ENCODE assay signal across 8 cellular contexts in the genomic region with DNA sequence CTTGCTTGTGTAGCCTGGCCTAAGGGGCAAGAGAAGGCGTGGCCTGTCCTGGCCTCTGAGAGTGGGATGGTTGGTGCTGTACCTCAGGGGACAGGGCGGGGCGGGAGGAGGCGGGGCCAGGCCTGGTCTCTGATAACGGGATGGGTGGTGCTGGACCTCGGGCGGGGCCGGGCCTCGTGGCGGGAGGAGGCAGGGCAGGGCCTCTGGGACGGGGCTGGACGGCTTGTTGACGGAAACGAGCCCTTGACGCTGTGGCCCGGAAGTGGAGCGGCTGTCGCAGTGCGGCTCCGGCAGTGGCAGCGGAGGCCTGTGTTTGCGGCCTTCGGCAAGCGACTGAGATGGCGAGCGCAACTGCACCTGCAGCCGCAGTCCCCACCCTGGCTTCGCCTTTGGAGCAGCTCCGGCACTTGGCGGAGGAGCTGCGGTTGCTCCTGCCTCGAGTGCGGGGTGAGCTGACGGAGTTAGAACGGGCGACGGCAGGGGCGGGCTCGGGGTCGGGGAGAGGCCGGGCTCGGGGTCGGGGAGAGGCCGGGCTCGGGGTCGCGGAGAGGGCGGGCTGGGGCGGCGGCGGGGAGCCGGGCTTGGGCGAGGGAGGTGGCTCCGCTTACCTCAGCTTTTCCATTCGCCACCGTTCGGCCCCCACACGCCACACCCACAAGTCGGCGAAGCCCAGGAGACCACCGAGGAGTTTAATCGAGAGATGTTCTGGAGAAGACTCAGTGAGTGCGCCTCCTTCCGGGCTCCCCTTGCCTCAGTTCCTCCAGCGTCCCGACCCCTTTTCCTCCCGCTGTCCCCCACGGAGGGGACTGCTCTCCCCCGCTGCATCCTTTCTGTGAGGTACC. TPM values are rescaled to one million over a fixed set of nuclear protein-coding genes. Genes with fewer than 3 reads are reported as not detected.
A peak's percentile ranks its signal among the peaks of the same experiment; 100 is the strongest.
DNase-seq lines count a peak whose midpoint lies in the region; ATAC-seq, FAIRE-seq and TF ChIP-seq lines count a peak whose summit lies in the region.

A gene with protein sequence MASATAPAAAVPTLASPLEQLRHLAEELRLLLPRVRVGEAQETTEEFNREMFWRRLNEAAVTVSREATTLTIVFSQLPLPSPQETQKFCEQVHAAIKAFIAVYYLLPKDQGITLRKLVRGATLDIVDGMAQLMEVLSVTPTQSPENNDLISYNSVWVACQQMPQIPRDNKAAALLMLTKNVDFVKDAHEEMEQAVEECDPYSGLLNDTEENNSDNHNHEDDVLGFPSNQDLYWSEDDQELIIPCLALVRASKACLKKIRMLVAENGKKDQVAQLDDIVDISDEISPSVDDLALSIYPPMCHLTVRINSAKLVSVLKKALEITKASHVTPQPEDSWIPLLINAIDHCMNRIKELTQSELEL (plus strand): TSS at position 243 of the 842 bp plus-strand sequence. CDS start 96 bp downstream, at position 339.

- dilution Hi-C loops in keratinocyte (cut with MboI; ENCODE audit: extremely low pct_ligation_motif_present, low sequenced_read_pairs): no loop called here

- peaks cover 2% of the 10 kb centered on the region for H3K79me2 ChIP-seq in keratinocyte (ENCODE audit: control insufficient read depth, insufficient read depth, low read length)

- peak within 1 kb of the TSS; percentile 73 for H3K9ac ChIP-seq in keratinocyte (ENCODE audit: control insufficient read depth, extremely low read depth, insufficient read depth, low read length)

- no peaks in the 10 kb centered on the region for H3K9me1 ChIP-seq in keratinocyte (ENCODE audit: control insufficient read depth, extremely low read depth, insufficient read depth, low read length)

- no peaks in the 10 kb centered on the region for H4K20me1 ChIP-seq in keratinocyte (ENCODE audit: control insufficient read depth, extremely low read depth, insufficient read depth, low read length)

- ATAC-seq in GM18907 (IDR thresholded peaks at IDR 0.05; ENCODE audit: unreplicated experiment) (peak; percentile 90), HG03139 (IDR thresholded peaks at IDR 0.05; ENCODE audit: unreplicated experiment) (peak; percentile 94)

- TF ChIP-seq CTCF in keratinocyte (optimal IDR thresholded peaks at IDR 0.05 in 1 of 3, IDR thresholded peaks at IDR 0.05 in 1 of 3, conservative IDR thresholded peaks at IDR 0.05 in 1 of 3; ENCODE audit: extremely low read depth in 1 of 3, insufficient read depth in 2 of 3, low read length in 3 of 3): peak; percentile 38 to 58 (median 56)

- H3K27ac ChIP-seq in keratinocyte (ENCODE audit: control insufficient read depth, insufficient read depth, low read length): peak within 1 kb of the TSS; percentile 29

- no peaks in the 10 kb centered on the region for H3K27me3 ChIP-seq in keratinocyte (ENCODE audit: control insufficient read depth, extremely low read depth, insufficient read depth, low read length)

- peak within 1 kb of the TSS; percentile 96 for H3K4me2 ChIP-seq in keratinocyte (ENCODE audit: control insufficient read depth, extremely low read depth, insufficient read depth, low read depth, low read length)

- peak within 1 kb of the TSS; percentile 54 to 82 (median 74) for H3K4me3 ChIP-seq in keratinocyte (ENCODE audit: control insufficient read depth in 2 of 3, extremely low read depth in 1 of 3, insufficient read depth in 2 of 3, low read depth in 1 of 3, low read length in 3 of 3)

- peaks cover 5 to 9% of the 10 kb centered on the region in 2 experiments for H3K36me3 ChIP-seq in keratinocyte (ENCODE audit: control insufficient read depth in 2 of 2, extremely low read depth in 1 of 2, insufficient read depth in 2 of 2, low read length in 2 of 2)

- FAIRE-seq in keratinocyte (lab: Jason Lieb, UNC): peak; percentile 60

- H3K4me1 ChIP-seq in keratinocyte (ENCODE audit: control insufficient read depth, extremely low read depth, insufficient read depth, low read length): peaks cover 9% of the 10 kb centered on the region

- DNase-seq in AML-193 (lab: John Stamatoyannopoulos, UW): peak; percentile 85
- DNase-seq in NCI-H510A (lab: John Stamatoyannopoulos, UW): peak; percentile 83
- DNase-seq in activated CD4-positive, CD25-positive, alpha-beta regulatory T cell treated with anti-CD3 and anti-CD28 coated beads, Interleukin-2, amount 50 U/mL, for 72 hours: peak; percentile 95
- peak; percentile 77 to 90 for DNase-seq in cerebellar nuclear complex (lab: John Stamatoyannopoulos, UW)
- peak; percentile 50 for DNase-seq in keratinocyte (ENCODE audit: low read depth, low spot score)
- DNase-seq in stimulated activated CD4-positive, alpha-beta T cell treated with anti-CD3 and anti-CD28 coated beads, Interleukin-15, amount 100 ng/mL, for 24 hours: peak; percentile 97

- peak within 1 kb of the TSS; percentile 88 for H2AFZ ChIP-seq in keratinocyte (ENCODE audit: control insufficient read depth, low read length)

- no peaks in the 10 kb centered on the region for H3K9me3 ChIP-seq in keratinocyte (ENCODE audit: control insufficient read depth, low read depth, low read length)

RNA-seq across cellular contexts. Expression of the gene that starts here (rescaled TPM):
- 42.8 to 53.5 TPM (median 46.1 TPM) in 3 replicates for polyA plus RNA-seq in keratinocyte
- 39.2 TPM for polyA plus RNA-seq in keratinocyte (2011; ENCODE audit: low read depth)
- polyA plus RNA-seq in keratinocyte (2011; cell fraction: cytosol; rRNA removed): 44.1 and 78.0 TPM in 2 replicates
- 49.2 and 57.5 TPM in 2 replicates for polyA plus RNA-seq in keratinocyte (2011; cell fraction: nucleus; rRNA removed)
- polyA plus RNA-seq in keratinocyte (2012; ENCODE audit: low replicate concordance): 31.1 and 47.2 TPM in 2 replicates
- 9.8 to 25.8 TPM (median 15.9 TPM) in 3 replicates for polyA minus RNA-seq in keratinocyte
- polyA minus RNA-seq in keratinocyte (2011; cell fraction: cytosol; rRNA and poly(A)+ RNA removed): 18.0 TPM
- 9.8 and 19.2 TPM in 2 replicates for polyA minus RNA-seq in keratinocyte (2011; cell fraction: nucleus; rRNA and poly(A)+ RNA removed)

Comparison
In these comparisons a context has a peak if more than half of its experiments do, and no peak if none do; other contexts are left out.
1. Peak in every context shown above with its lines: DNase-seq, ATAC-seq, H3K4me3 ChIP-seq and H3K27ac ChIP-seq.